23 cellular contexts compared by ENCODE assay signal in genomic region chr3:65318231-65318630, GRCh38.
"Had no signal": no experiment of that assay in that cellular context is flagged by ENCODE, and none has a peak within 500 bp of the region (broad histone marks: within the 10 kb centered on the region; RNA-seq: fewer than 3 reads in every experiment).

No MANE protein-coding gene starts in this region.

- H3K4me2 ChIP-seq: KMS-11, SK-N-SH had no signal

- H3K4me3 ChIP-seq: K562 had no signal

- H3K27ac ChIP-seq: HL-60, KMS-11, RWPE1 had no signal

- H3K9ac ChIP-seq: KMS-11, SK-N-SH had no signal

- ATAC-seq: K562, Panc1, PC-3, T-cell had no signal

- H3K9me3 ChIP-seq: SK-N-SH had no signal

- DNase-seq: Kasumi-1, MM.1S, NCI-H1092 treated with DMSO at 0.1 percent for 48 hours, NCI-H1436, NCI-H187, NCI-H2029, NCI-H2081 treated with DMSO at 0.1 percent for 48 hours, NCI-H2171, NCI-H226, NCI-H446 treated with DMSO at 0.1 percent for 48 hours, NCI-H510A treated with DMSO at 0.1 percent for 48 hours, NCI-H526, NCI-H82, PC-3, SHP77, SK-N-SH, SW 1271, T-cell had no signal
